ENCODE assay signal across 2 cellular contexts in genomic region chr3:128143496-128143895, GRCh38.
TF ChIP-seq lines count a peak whose summit lies in the region.

No MANE protein-coding gene starts in this region.

TF ChIP-seq in HepG2, 621 proteins besides CTCF, POLR2A, EP300 and RAD21:
- no peak for TF ChIP-seq ZNF503 (CRISPR knock-in tag; IDR thresholded peaks at IDR 0.05)
- TF ChIP-seq STAG1 (CRISPR knock-in tag; IDR thresholded peaks at IDR 0.05) = no peak
- TF ChIP-seq ZNF142 (CRISPR knock-in tag; IDR thresholded peaks at IDR 0.05) = no peak
- no peak for TF ChIP-seq ZMYM3 (CRISPR knock-in tag; IDR thresholded peaks at IDR 0.05)
- TF ChIP-seq, protein P1, sequence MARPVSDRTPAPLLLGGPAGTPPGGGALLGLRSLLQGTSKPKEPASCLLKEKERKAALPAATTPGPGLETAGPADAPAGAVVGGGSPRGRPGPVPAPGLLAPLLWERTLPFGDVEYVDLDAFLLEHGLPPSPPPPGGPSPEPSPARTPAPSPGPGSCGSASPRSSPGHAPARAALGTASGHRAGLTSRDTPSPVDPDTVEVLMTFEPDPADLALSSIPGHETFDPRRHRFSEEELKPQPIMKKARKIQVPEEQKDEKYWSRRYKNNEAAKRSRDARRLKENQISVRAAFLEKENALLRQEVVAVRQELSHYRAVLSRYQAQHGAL (CRISPR knock-in tag; IDR thresholded peaks at IDR 0.05; ENCODE audit: not compliant biosample characterization) = no peak
- TF ChIP-seq, protein P2, sequence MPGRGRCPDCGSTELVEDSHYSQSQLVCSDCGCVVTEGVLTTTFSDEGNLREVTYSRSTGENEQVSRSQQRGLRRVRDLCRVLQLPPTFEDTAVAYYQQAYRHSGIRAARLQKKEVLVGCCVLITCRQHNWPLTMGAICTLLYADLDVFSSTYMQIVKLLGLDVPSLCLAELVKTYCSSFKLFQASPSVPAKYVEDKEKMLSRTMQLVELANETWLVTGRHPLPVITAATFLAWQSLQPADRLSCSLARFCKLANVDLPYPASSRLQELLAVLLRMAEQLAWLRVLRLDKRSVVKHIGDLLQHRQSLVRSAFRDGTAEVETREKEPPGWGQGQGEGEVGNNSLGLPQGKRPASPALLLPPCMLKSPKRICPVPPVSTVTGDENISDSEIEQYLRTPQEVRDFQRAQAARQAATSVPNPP (CRISPR knock-in tag; IDR thresholded peaks at IDR 0.05) = no peak
- TF ChIP-seq, protein P3, sequence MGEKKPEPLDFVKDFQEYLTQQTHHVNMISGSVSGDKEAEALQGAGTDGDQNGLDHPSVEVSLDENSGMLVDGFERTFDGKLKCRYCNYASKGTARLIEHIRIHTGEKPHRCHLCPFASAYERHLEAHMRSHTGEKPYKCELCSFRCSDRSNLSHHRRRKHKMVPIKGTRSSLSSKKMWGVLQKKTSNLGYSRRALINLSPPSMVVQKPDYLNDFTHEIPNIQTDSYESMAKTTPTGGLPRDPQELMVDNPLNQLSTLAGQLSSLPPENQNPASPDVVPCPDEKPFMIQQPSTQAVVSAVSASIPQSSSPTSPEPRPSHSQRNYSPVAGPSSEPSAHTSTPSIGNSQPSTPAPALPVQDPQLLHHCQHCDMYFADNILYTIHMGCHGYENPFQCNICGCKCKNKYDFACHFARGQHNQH (CRISPR knock-in tag; IDR thresholded peaks at IDR 0.05) = no peak
- TF ChIP-seq ZNF672 (CRISPR knock-in tag; IDR thresholded peaks at IDR 0.05) = no peak
- no peak for TF ChIP-seq CHCHD3 (CRISPR knock-in tag; IDR thresholded peaks at IDR 0.05)
- TF ChIP-seq ZNF816 (CRISPR knock-in tag; IDR thresholded peaks at IDR 0.05; ENCODE audit: borderline replicate concordance) = no peak
- no peak for TF ChIP-seq ZNF589 (CRISPR knock-in tag; conservative IDR thresholded peaks at IDR 0.05)
- TF ChIP-seq NR2C2 (CRISPR knock-in tag; IDR thresholded peaks at IDR 0.05; ENCODE audit: borderline replicate concordance) = no peak
- TF ChIP-seq ZNF232 (CRISPR knock-in tag; IDR thresholded peaks at IDR 0.05; ENCODE audit: borderline replicate concordance) = no peak
- TF ChIP-seq ZNF777 (CRISPR knock-in tag; IDR thresholded peaks at IDR 0.05) = no peak

TF ChIP-seq in WTC11, 78 proteins besides CTCF, POLR2A, EP300 and RAD21:
- TF ChIP-seq ESRRA (CRISPR knock-in tag; IDR thresholded peaks at IDR 0.05; ENCODE audit: borderline replicate concordance) (no peak), FOXP1 (CRISPR knock-in tag; IDR thresholded peaks at IDR 0.05; ENCODE audit: borderline replicate concordance) (no peak), GABPB1 (CRISPR knock-in tag; IDR thresholded peaks at IDR 0.05) (no peak), JAZF1 (CRISPR knock-in tag; IDR thresholded peaks at IDR 0.05) (no peak), USF1 (CRISPR knock-in tag; IDR thresholded peaks at IDR 0.05) (no peak), IRF2 (CRISPR knock-in tag; IDR thresholded peaks at IDR 0.05; ENCODE audit: borderline replicate concordance, low read depth) (no peak), ZBTB43 (CRISPR knock-in tag; IDR thresholded peaks at IDR 0.05) (no peak), PRDM15 (CRISPR knock-in tag; IDR thresholded peaks at IDR 0.05) (no peak), GRHL2 (CRISPR knock-in tag; IDR thresholded peaks at IDR 0.05; ENCODE audit: insufficient replicate concordance, severe bottlenecking) (no peak)
- TF ChIP-seq, protein P4, sequence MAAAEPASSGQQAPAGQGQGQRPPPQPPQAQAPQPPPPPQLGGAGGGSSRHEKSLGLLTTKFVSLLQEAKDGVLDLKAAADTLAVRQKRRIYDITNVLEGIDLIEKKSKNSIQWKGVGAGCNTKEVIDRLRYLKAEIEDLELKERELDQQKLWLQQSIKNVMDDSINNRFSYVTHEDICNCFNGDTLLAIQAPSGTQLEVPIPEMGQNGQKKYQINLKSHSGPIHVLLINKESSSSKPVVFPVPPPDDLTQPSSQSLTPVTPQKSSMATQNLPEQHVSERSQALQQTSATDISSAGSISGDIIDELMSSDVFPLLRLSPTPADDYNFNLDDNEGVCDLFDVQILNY (CRISPR knock-in tag; IDR thresholded peaks at IDR 0.05) = no peak
- TF ChIP-seq, protein P5, sequence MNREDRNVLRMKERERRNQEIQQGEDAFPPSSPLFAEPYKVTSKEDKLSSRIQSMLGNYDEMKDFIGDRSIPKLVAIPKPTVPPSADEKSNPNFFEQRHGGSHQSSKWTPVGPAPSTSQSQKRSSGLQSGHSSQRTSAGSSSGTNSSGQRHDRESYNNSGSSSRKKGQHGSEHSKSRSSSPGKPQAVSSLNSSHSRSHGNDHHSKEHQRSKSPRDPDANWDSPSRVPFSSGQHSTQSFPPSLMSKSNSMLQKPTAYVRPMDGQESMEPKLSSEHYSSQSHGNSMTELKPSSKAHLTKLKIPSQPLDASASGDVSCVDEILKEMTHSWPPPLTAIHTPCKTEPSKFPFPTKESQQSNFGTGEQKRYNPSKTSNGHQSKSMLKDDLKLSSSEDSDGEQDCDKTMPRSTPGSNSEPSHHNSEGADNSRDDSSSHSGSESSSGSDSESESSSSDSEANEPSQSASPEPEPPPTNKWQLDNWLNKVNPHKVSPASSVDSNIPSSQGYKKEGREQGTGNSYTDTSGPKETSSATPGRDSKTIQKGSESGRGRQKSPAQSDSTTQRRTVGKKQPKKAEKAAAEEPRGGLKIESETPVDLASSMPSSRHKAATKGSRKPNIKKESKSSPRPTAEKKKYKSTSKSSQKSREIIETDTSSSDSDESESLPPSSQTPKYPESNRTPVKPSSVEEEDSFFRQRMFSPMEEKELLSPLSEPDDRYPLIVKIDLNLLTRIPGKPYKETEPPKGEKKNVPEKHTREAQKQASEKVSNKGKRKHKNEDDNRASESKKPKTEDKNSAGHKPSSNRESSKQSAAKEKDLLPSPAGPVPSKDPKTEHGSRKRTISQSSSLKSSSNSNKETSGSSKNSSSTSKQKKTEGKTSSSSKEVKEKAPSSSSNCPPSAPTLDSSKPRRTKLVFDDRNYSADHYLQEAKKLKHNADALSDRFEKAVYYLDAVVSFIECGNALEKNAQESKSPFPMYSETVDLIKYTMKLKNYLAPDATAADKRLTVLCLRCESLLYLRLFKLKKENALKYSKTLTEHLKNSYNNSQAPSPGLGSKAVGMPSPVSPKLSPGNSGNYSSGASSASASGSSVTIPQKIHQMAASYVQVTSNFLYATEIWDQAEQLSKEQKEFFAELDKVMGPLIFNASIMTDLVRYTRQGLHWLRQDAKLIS (CRISPR knock-in tag; IDR thresholded peaks at IDR 0.05; ENCODE audit: borderline replicate concordance) = no peak
